Comparison of ENCODE assay signal across 1 cellular context in the genomic region with DNA sequence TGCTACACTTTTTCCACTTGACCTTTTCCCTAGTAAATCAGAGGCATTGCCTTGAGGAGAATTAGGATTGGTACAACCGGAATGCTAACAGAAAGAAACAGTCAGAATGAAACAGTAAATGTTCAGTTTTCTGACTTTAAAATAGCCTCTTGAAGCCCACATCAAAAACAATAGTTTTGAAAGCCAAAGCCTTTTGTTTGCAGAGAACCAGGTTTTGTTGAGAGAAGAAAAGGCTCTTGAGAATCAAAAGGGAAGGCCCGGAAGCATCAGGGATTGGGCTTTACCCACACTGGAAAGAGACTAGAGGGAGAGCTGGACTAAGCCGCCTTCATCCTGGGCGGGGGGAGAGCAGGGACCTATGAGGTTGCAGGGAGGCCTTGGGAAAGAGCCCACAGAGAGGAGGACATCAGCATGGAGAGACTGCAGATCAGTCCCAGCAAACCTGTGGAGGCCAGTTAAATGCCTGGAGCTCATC.
TF ChIP-seq lines count a peak whose summit lies in the region.

No MANE protein-coding gene starts in this region.

TF ChIP-seq in HepG2, 621 proteins besides CTCF, POLR2A, EP300 and RAD21:
- TF ChIP-seq ZNF263 (CRISPR knock-in tag; IDR thresholded peaks at IDR 0.05) (no peak), DPF2 (CRISPR knock-in tag; IDR thresholded peaks at IDR 0.05; ENCODE audit: borderline replicate concordance, low read depth) (no peak), ARID2 (CRISPR knock-in tag; IDR thresholded peaks at IDR 0.05; ENCODE audit: borderline replicate concordance) (no peak), CAMTA2 (CRISPR knock-in tag; IDR thresholded peaks at IDR 0.05; ENCODE audit: borderline replicate concordance) (no peak), NR1H2 (CRISPR knock-in tag; IDR thresholded peaks at IDR 0.05; ENCODE audit: borderline replicate concordance, low read depth) (no peak), ZNF550 (CRISPR knock-in tag; IDR thresholded peaks at IDR 0.05; ENCODE audit: borderline replicate concordance) (no peak), FOXA3 (CRISPR knock-in tag; IDR thresholded peaks at IDR 0.05) (no peak), ZBTB42 (CRISPR knock-in tag; IDR thresholded peaks at IDR 0.05) (no peak), ZNF3 (CRISPR knock-in tag; IDR thresholded peaks at IDR 0.05) (no peak), ZBTB20 (CRISPR knock-in tag; IDR thresholded peaks at IDR 0.05; ENCODE audit: borderline replicate concordance, low read depth) (no peak)
- TF ChIP-seq, protein P1, sequence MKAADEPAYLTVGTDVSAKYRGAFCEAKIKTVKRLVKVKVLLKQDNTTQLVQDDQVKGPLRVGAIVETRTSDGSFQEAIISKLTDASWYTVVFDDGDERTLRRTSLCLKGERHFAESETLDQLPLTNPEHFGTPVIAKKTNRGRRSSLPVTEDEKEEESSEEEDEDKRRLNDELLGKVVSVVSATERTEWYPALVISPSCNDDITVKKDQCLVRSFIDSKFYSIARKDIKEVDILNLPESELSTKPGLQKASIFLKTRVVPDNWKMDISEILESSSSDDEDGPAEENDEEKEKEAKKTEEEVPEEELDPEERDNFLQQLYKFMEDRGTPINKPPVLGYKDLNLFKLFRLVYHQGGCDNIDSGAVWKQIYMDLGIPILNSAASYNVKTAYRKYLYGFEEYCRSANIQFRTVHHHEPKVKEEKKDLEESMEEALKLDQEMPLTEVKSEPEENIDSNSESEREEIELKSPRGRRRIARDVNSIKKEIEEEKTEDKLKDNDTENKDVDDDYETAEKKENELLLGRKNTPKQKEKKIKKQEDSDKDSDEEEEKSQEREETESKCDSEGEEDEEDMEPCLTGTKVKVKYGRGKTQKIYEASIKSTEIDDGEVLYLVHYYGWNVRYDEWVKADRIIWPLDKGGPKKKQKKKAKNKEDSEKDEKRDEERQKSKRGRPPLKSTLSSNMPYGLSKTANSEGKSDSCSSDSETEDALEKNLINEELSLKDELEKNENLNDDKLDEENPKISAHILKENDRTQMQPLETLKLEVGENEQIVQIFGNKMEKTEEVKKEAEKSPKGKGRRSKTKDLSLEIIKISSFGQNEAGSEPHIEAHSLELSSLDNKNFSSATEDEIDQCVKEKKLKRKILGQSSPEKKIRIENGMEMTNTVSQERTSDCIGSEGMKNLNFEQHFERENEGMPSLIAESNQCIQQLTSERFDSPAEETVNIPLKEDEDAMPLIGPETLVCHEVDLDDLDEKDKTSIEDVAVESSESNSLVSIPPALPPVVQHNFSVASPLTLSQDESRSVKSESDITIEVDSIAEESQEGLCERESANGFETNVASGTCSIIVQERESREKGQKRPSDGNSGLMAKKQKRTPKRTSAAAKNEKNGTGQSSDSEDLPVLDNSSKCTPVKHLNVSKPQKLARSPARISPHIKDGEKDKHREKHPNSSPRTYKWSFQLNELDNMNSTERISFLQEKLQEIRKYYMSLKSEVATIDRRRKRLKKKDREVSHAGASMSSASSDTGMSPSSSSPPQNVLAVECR (CRISPR knock-in tag; IDR thresholded peaks at IDR 0.05; ENCODE audit: borderline replicate concordance), result no peak
